ENCODE assay signal across 1 cellular context in genomic region chr4:40281099-40281498, GRCh38.
TF ChIP-seq lines count a peak whose summit lies in the region.

No MANE protein-coding gene starts in this region.

TF ChIP-seq in K562, 482 proteins besides CTCF, POLR2A, EP300 and RAD21 (continued from another document):
- TF ChIP-seq ATF2 (CRISPR knock-in tag; IDR thresholded peaks at IDR 0.05): no peak
- TF ChIP-seq ATF7 (IDR thresholded peaks at IDR 0.05): no peak
